In the genomic region with DNA sequence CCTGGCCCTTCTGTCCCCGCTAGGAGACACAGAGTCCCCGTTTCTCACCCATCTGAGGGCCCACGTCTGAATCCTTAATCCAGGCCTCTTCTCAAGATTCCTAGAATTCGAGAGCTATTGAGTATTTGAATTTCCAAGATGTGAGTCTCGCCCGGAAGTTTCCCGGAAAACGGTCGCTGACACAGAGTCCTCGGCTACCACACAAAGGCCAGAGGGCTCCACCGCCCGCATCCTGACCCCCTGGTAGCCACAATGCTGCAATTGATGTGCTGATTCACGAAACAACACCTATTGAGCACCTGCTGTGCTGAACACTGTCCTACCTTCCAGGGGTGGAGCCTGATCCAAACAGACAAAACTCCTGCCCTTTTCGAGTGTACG, we compare ENCODE assay signal across 10 cellular contexts. TPM values are rescaled to one million over a fixed set of nuclear protein-coding genes. Genes with fewer than 3 reads are reported as not detected.
DNase-seq lines count a peak whose midpoint lies in the region; ATAC-seq, FAIRE-seq and TF ChIP-seq lines count a peak whose summit lies in the region.
"Had no signal": no experiment of that assay in that cellular context is flagged by ENCODE, and none has a peak within 500 bp of the region (broad histone marks: within the 10 kb centered on the region; RNA-seq: fewer than 3 reads in every experiment).

No MANE protein-coding gene starts in this region.

- no TSS peak for BruUV-seq in HepG2 (replicated peaks; lab: Mats Ljungman, UMichigan)

- no peak overlapping the region for H3K9ac ChIP-seq in adipocyte (ENCODE audit: low read length)
- no peak overlapping the region for H3K9ac ChIP-seq in HepG2 (ENCODE audit: insufficient read depth, low read depth, low read length)

- no peaks in the 10 kb centered on the region for H3K79me2 ChIP-seq in HepG2 (ENCODE audit: insufficient read depth, low read length)

- intact Hi-C loops in HepG2 (cut with micrococcal nuclease; ENCODE audit: unreplicated experiment), result no loop called here

- H3K27me3 ChIP-seq in adipocyte (replicated peaks; ENCODE audit: control insufficient read depth, insufficient read depth, low read length) (peaks cover 10% of the 10 kb centered on the region), HepG2 (ENCODE audit: control insufficient read depth in 1 of 2, insufficient read depth in 2 of 2, low read length in 2 of 2) (peaks cover 4 to 19% of the 10 kb centered on the region in 2 experiments; a peak in 3 of 5 replicates)

- H3K27ac ChIP-seq in HepG2 (ENCODE audit: extremely low read length, insufficient read depth, low read length), result no peak overlapping the region

- TF ChIP-seq EP300 in HepG2 (IDR thresholded peaks at IDR 0.05; ENCODE audit: low read depth in 2 of 2, low read length in 2 of 2) (no peak), HepG2 (CRISPR knock-in tag; IDR thresholded peaks at IDR 0.05; ENCODE audit: borderline replicate concordance) (no peak)

- H3K4me3 ChIP-seq in adipocyte (ENCODE audit: low read length) (peak overlapping the region; percentile 73), HepG2 (replicated peaks in 1 of 3; ENCODE audit: insufficient read depth in 1 of 3, low read depth in 2 of 3, low read length in 3 of 3) (peak overlapping the region in 1 of 3 experiments; percentile 48; a peak in 2 of 6 replicates)

- DNase-seq in T-helper 2 cell treated with Interferon-gamma antibody and Interleukin-4, amounts not matched to agents 5 μg/mL and 100 μg/mL, for 36 hours (ENCODE audit: low spot score), result no peak
- DNase-seq in T-helper 2 cell (no peak), adipocyte (ENCODE audit: low read depth) (no peak), HepG2 (ENCODE audit: low spot score) (no peak), NCI-H82 treated with DMSO at 0.1 percent for 48 hours (lab: John Stamatoyannopoulos, UW; ENCODE audit: unreplicated experiment) (no peak), EL (no peak), midbrain (lab: John Stamatoyannopoulos, UW) (no peak)

- H3K36me3 Mint-ChIP-seq in T-helper 2 cell treated with Interferon-gamma antibody and Interleukin-4, amounts not matched to agents 5 μg/mL and 100 μg/mL, for 36 hours (ENCODE audit: low read depth), result no peaks in the 10 kb centered on the region
- H3K36me3 Mint-ChIP-seq in stimulated activated memory B cell treated with anti-CD40 and anti-IgM and Interleukin-4, amounts not matched to agents 10 μg/mL and 1 μg/mL and 100 μg/mL, for 72 hours, result no peaks in the 10 kb centered on the region

- H3K27ac Mint-ChIP-seq in T-helper 2 cell treated with Interferon-gamma antibody and Interleukin-4, amounts not matched to agents 5 μg/mL and 100 μg/mL, for 36 hours, result peak overlapping the region; percentile 73
- peak overlapping the region; percentile 83 for H3K27ac Mint-ChIP-seq in stimulated activated memory B cell treated with anti-CD40 and anti-IgM and Interleukin-4, amounts not matched to agents 10 μg/mL and 1 μg/mL and 100 μg/mL, for 72 hours

- peaks cover 48% of the 10 kb centered on the region for H3K27me3 Mint-ChIP-seq in T-helper 2 cell treated with Interferon-gamma antibody and Interleukin-4, amounts not matched to agents 5 μg/mL and 100 μg/mL, for 36 hours (ENCODE audit: low read depth)
- H3K27me3 Mint-ChIP-seq in stimulated activated memory B cell treated with anti-CD40 and anti-IgM and Interleukin-4, amounts not matched to agents 10 μg/mL and 1 μg/mL and 100 μg/mL, for 72 hours, result no peaks in the 10 kb centered on the region

- H4K20me1 ChIP-seq in HepG2 (ENCODE audit: insufficient read depth, low read length), result no peaks in the 10 kb centered on the region

- no peak for TF ChIP-seq POLR2A in HepG2 (IDR thresholded peaks at IDR 0.05; ENCODE audit: insufficient read depth in 1 of 2, low read depth in 2 of 2, low read length in 2 of 2)

- CTCF ChIA-PET in HepG2 (lab: Yijun Ruan, JAX; ENCODE audit: low intra/inter-chr PET ratio, low total read pairs), result no interaction called here

- H3K4me2 ChIP-seq in HepG2 (ENCODE audit: low read depth, low read length), result peak overlapping the region; percentile 41

- peaks cover 12% of the 10 kb centered on the region for H3K4me1 Mint-ChIP-seq in T-helper 2 cell treated with Interferon-gamma antibody and Interleukin-4, amounts not matched to agents 5 μg/mL and 100 μg/mL, for 36 hours (ENCODE audit: low read depth)
- H3K4me1 Mint-ChIP-seq in stimulated activated memory B cell treated with anti-CD40 and anti-IgM and Interleukin-4, amounts not matched to agents 10 μg/mL and 1 μg/mL and 100 μg/mL, for 72 hours, result peaks cover 11% of the 10 kb centered on the region

- POLR2A ChIA-PET in HepG2 (lab: Yijun Ruan, JAX), result no interaction called here

- H3K4me3 Mint-ChIP-seq in T-helper 2 cell treated with Interferon-gamma antibody and Interleukin-4, amounts not matched to agents 5 μg/mL and 100 μg/mL, for 36 hours, result peak overlapping the region; percentile 92
- peak overlapping the region; percentile 81 for H3K4me3 Mint-ChIP-seq in stimulated activated memory B cell treated with anti-CD40 and anti-IgM and Interleukin-4, amounts not matched to agents 10 μg/mL and 1 μg/mL and 100 μg/mL, for 72 hours

- H3K4me1 ChIP-seq in adipocyte (ENCODE audit: control insufficient read depth, insufficient read depth, low read length), result peaks cover 5% of the 10 kb centered on the region
- peaks cover 15% of the 10 kb centered on the region; the same call in 1 of the 2 replicates for H3K4me1 ChIP-seq in HepG2 (ENCODE audit: insufficient read depth, low read length)

- no peaks in the 10 kb centered on the region for H3K9me3 Mint-ChIP-seq in T-helper 2 cell treated with Interferon-gamma antibody and Interleukin-4, amounts not matched to agents 5 μg/mL and 100 μg/mL, for 36 hours
- H3K9me3 Mint-ChIP-seq in stimulated activated memory B cell treated with anti-CD40 and anti-IgM and Interleukin-4, amounts not matched to agents 10 μg/mL and 1 μg/mL and 100 μg/mL, for 72 hours, result no peaks in the 10 kb centered on the region

- FAIRE-seq in HepG2 (lab: Jason Lieb, UNC), result no peak

- no peaks in the 10 kb centered on the region for H3K36me3 ChIP-seq in adipocyte (ENCODE audit: control insufficient read depth, insufficient read depth, low read length, severe bottlenecking)
- H3K36me3 ChIP-seq in HepG2 (replicated peaks in 1 of 2; ENCODE audit: control insufficient read depth in 1 of 2, insufficient read depth in 2 of 2, low read length in 2 of 2), result no peaks in the 10 kb centered on the region

- no peak for TF ChIP-seq RAD21 in HepG2 (CRISPR knock-in tag; IDR thresholded peaks at IDR 0.05)

- ATAC-seq in HepG2, result peak; percentile 27; the same call in 2 of the 3 replicates
- ATAC-seq in stimulated activated memory B cell treated with anti-CD40 and anti-IgM and Interleukin-4, amounts not matched to agents 10 μg/mL and 1 μg/mL and 100 μg/mL, for 72 hours, result no peak

- in situ Hi-C loops in HepG2 (cut with HindIII; ENCODE audit: extremely low pct_ligation_motif_present, low pct_unique_long_range_greater_than_20kb), result no loop called here

- H3K9me3 ChIP-seq in adipocyte (ENCODE audit: control insufficient read depth, low read length) (no peaks in the 10 kb centered on the region), HepG2 (ENCODE audit: low read length) (no peaks in the 10 kb centered on the region)

- H2AFZ ChIP-seq in HepG2 (ENCODE audit: low read length), result no peak overlapping the region

- 26% methylated on average over 12 of the region's 15 CpGs for WGBS in HepG2 (ENCODE audit: low lambda C conversion rate)

- TF ChIP-seq CTCF in HepG2 (CRISPR knock-in tag; IDR thresholded peaks at IDR 0.05), result no peak

RNA-seq across cellular contexts. Expression of gene FBP1, which starts 0.7 kb away (rescaled TPM):
- 0.28 and 0.29 TPM in 2 replicates for total RNA-seq in HepG2 (2016; rRNA removed; fragmentation: Illumina TruSeq; extraction: Trizol)
- total RNA-seq in HepG2 (2016; cell fraction: cytosol; rRNA removed; fragmentation: Illumina TruSeq; extraction: Trizol; ENCODE audit: low read depth), result not detected in 2 replicates
- total RNA-seq in HepG2 (2016; cell fraction: insoluble cytoplasmic fraction; rRNA removed; fragmentation: Illumina TruSeq; extraction: Trizol), result not detected in 2 replicates
- total RNA-seq in HepG2 (2016; cell fraction: membrane; rRNA removed; fragmentation: Illumina TruSeq; extraction: Trizol), result 0.12 and 0.17 TPM in 2 replicates
- not detected in 2 replicates for total RNA-seq in HepG2 (2016; cell fraction: nucleus; rRNA removed; fragmentation: Illumina TruSeq; extraction: Trizol)
- polyA plus RNA-seq in HepG2 (2011; rRNA removed), result 0.22 and 0.53 TPM in 2 replicates
- 0.17 and 0.32 TPM in 2 replicates for polyA plus RNA-seq in HepG2 (2011; cell fraction: cytosol; rRNA removed)
- polyA plus RNA-seq in HepG2 (2011; cell fraction: nucleus; rRNA removed), result 0.14 TPM in 2 replicates
- 0.83 and 1.6 TPM in 2 replicates for polyA plus RNA-seq in HepG2 (2012)
- polyA plus RNA-seq in HepG2 (2016; cell fraction: cytosol; fragmentation: Illumina TruSeq; extraction: Trizol; ENCODE audit: low read depth), result 0.16 and 0.26 TPM in 2 replicates
- 0.24 TPM in 1 of 2 replicates, not detected in the other for polyA plus RNA-seq in HepG2 (2016; cell fraction: insoluble cytoplasmic fraction; fragmentation: Illumina TruSeq; extraction: Trizol; ENCODE audit: low read depth)
- 0.18 and 0.47 TPM in 2 replicates for polyA plus RNA-seq in HepG2 (2016; cell fraction: membrane; fragmentation: Illumina TruSeq; extraction: Trizol; ENCODE audit: low read depth)
- polyA plus RNA-seq in HepG2 (2016; cell fraction: nucleus; fragmentation: Illumina TruSeq; extraction: Trizol; ENCODE audit: insufficient read depth, low read depth), result not detected in 2 replicates
- polyA minus RNA-seq in HepG2 (2011; rRNA and poly(A)+ RNA removed; ENCODE audit: low replicate concordance), result 0.23 TPM in 1 of 2 replicates, not detected in the other
- polyA minus RNA-seq in HepG2 (2011; cell fraction: cytosol; rRNA and poly(A)+ RNA removed), result not detected in 2 replicates
- not detected in 2 replicates for polyA minus RNA-seq in HepG2 (2011; cell fraction: nucleus; rRNA and poly(A)+ RNA removed)

RNA-seq across cellular contexts. Expression of gene FBP2, which starts 46.4 kb away (rescaled TPM):
- not detected in 2 replicates for total RNA-seq in HepG2 (2016; rRNA removed; fragmentation: Illumina TruSeq; extraction: Trizol)
- not detected in 2 replicates for total RNA-seq in HepG2 (2016; cell fraction: cytosol; rRNA removed; fragmentation: Illumina TruSeq; extraction: Trizol; ENCODE audit: low read depth)
- total RNA-seq in HepG2 (2016; cell fraction: insoluble cytoplasmic fraction; rRNA removed; fragmentation: Illumina TruSeq; extraction: Trizol), result not detected in 2 replicates
- total RNA-seq in HepG2 (2016; cell fraction: membrane; rRNA removed; fragmentation: Illumina TruSeq; extraction: Trizol), result not detected in 2 replicates
- total RNA-seq in HepG2 (2016; cell fraction: nucleus; rRNA removed; fragmentation: Illumina TruSeq; extraction: Trizol), result not detected in 2 replicates
- not detected in 2 replicates for polyA plus RNA-seq in HepG2 (2011; rRNA removed)
- polyA plus RNA-seq in HepG2 (2011; cell fraction: cytosol; rRNA removed), result not detected in 2 replicates
- not detected in 2 replicates for polyA plus RNA-seq in HepG2 (2011; cell fraction: nucleus; rRNA removed)
- 0.11 TPM in 1 of 2 replicates, not detected in the other for polyA plus RNA-seq in HepG2 (2012)
- polyA plus RNA-seq in HepG2 (2016; cell fraction: cytosol; fragmentation: Illumina TruSeq; extraction: Trizol; ENCODE audit: low read depth), result not detected in 2 replicates
- not detected in 2 replicates for polyA plus RNA-seq in HepG2 (2016; cell fraction: insoluble cytoplasmic fraction; fragmentation: Illumina TruSeq; extraction: Trizol; ENCODE audit: low read depth)
- polyA plus RNA-seq in HepG2 (2016; cell fraction: membrane; fragmentation: Illumina TruSeq; extraction: Trizol; ENCODE audit: low read depth), result not detected in 2 replicates
- not detected in 2 replicates for polyA plus RNA-seq in HepG2 (2016; cell fraction: nucleus; fragmentation: Illumina TruSeq; extraction: Trizol; ENCODE audit: insufficient read depth, low read depth)
- not detected in 2 replicates for polyA minus RNA-seq in HepG2 (2011; rRNA and poly(A)+ RNA removed; ENCODE audit: low replicate concordance)
- polyA minus RNA-seq in HepG2 (2011; cell fraction: cytosol; rRNA and poly(A)+ RNA removed), result not detected in 2 replicates
- polyA minus RNA-seq in HepG2 (2011; cell fraction: nucleus; rRNA and poly(A)+ RNA removed), result not detected in 2 replicates
- total RNA-seq: A172, subcutaneous adipose tissue had no signal
